12 cellular contexts compared by ENCODE assay signal in genomic region chr2:197324801-197325200, GRCh38. TPM values are rescaled to one million over a fixed set of nuclear protein-coding genes. Genes with fewer than 3 reads are reported as not detected.
DNase-seq lines count a peak whose midpoint lies in the region; ATAC-seq, FAIRE-seq and TF ChIP-seq lines count a peak whose summit lies in the region.
"Had no signal": no experiment of that assay in that cellular context is flagged by ENCODE, and none has a peak within 500 bp of the region (broad histone marks: within the 10 kb centered on the region; RNA-seq: fewer than 3 reads in every experiment).

No MANE protein-coding gene starts in this region.

- peak; percentile 75 for FAIRE-seq in GM12891 (lab: Jason Lieb, UNC)

- ATAC-seq in GM19372 (IDR thresholded peaks at IDR 0.05; ENCODE audit: low read depth, unreplicated experiment), result peak; percentile 84
- peak; percentile 87 for ATAC-seq in HG02973 (IDR thresholded peaks at IDR 0.05; ENCODE audit: unreplicated experiment)
- ATAC-seq in activated B cell treated with CpG ODN at 0.5 μM for 24 hours (ENCODE audit: low read depth), result peak; percentile 49

- intact Hi-C loops in activated B cell treated with CpG ODN at 0.5 μM for 24 hours (cut with micrococcal nuclease), result no loop called here

- H3K36me3 Mint-ChIP-seq in activated B cell treated with CpG ODN at 0.5 μM for 24 hours (ENCODE audit: low read depth), result no peaks in the 10 kb centered on the region

- POLR2A ChIA-PET in activated B cell treated with CpG ODN at 0.5 μM for 24 hours (lab: Charles Lee), result interaction anchor here (0.6 kb wide), 1 partner anchor 11 kb away, joined by 6 read pairs; no protein-coding TSS in a partner anchor

- peak overlapping the region; percentile 68 for H3K4me3 Mint-ChIP-seq in activated B cell treated with CpG ODN at 0.5 μM for 24 hours

- peaks cover 52% of the 10 kb centered on the region for H3K4me1 Mint-ChIP-seq in activated B cell treated with CpG ODN at 0.5 μM for 24 hours

- H3K9me3 Mint-ChIP-seq in activated B cell treated with CpG ODN at 0.5 μM for 24 hours, result no peaks in the 10 kb centered on the region

- H3K27ac Mint-ChIP-seq in activated B cell treated with CpG ODN at 0.5 μM for 24 hours, result peak overlapping the region; percentile 56

- H3K4me3 ChIP-seq in coronary artery, result no peak overlapping the region
- H3K4me3 ChIP-seq: adrenal gland had no signal

- H3K27ac ChIP-seq in coronary artery, result no peak overlapping the region
- H3K27ac ChIP-seq: adrenal gland had no signal

- TF ChIP-seq POLR2A in GM12891 (IDR thresholded peaks at IDR 0.05; ENCODE audit: low read depth, low read length), result no peak

- H3K27me3 Mint-ChIP-seq in activated B cell treated with CpG ODN at 0.5 μM for 24 hours, result no peaks in the 10 kb centered on the region

- DNase-seq in GM12891 (ENCODE audit: insufficient read length, low spot score) (no peak), activated B cell treated with CpG ODN at 0.5 μM for 24 hours (no peak), NCI-H2227 treated with DMSO at 0.1 percent for 48 hours (lab: John Stamatoyannopoulos, UW) (no peak), coronary artery (ENCODE audit: low spot score) (no peak), SIG-M5 treated with dmso at 0.1 percent for 504 hours (lab: John Stamatoyannopoulos, UW; ENCODE audit: unreplicated experiment) (no peak)
- no peak for DNase-seq in stimulated activated CD8-positive, alpha-beta memory T cell treated with anti-CD3 and anti-CD28 coated beads, Interleukin-4, amount 100 ng/mL, for 48 hours
- DNase-seq: adrenal gland, Calu3, NCI-H1436 treated with DMSO at 0.1 percent for 48 hours, SW 1271 had no signal

- no peak for TF ChIP-seq CTCF in activated B cell treated with CpG ODN at 0.5 μM for 24 hours (IDR thresholded peaks at IDR 0.05)
- TF ChIP-seq CTCF in coronary artery (IDR thresholded peaks at IDR 0.05), result no peak

- CTCF ChIA-PET in activated B cell treated with CpG ODN at 0.5 μM for 24 hours (lab: Charles Lee), result no interaction called here

TF ChIP-seq in GM12891, 5 proteins besides CTCF, POLR2A, EP300 and RAD21:
- no peak for TF ChIP-seq POLR2AphosphoS5 (IDR thresholded peaks at IDR 0.05; ENCODE audit: low read depth, low read length)
- TF ChIP-seq TAF1 (IDR thresholded peaks at IDR 0.05; ENCODE audit: low read depth, low read length), result no peak
- no peak for TF ChIP-seq SPI1 (IDR thresholded peaks at IDR 0.05; ENCODE audit: low read depth, low read length)
- no peak for TF ChIP-seq POU2F2 (IDR thresholded peaks at IDR 0.05; ENCODE audit: low read depth, low read length)
- TF ChIP-seq PAX5 (IDR thresholded peaks at IDR 0.05; ENCODE audit: insufficient read depth, low read length, severe bottlenecking), result no peak

RNA-seq across cellular contexts. Expression of gene ANKRD44, which starts 14.2 kb away (rescaled TPM):
- 13.8 TPM for polyA plus RNA-seq in GM12891 (2012; ENCODE audit: low read depth, missing spikeins)
- total RNA-seq in activated B cell treated with CpG ODN at 0.5 μM for 24 hours, result 154 and 185 TPM in 2 replicates
